16 cellular contexts compared by ENCODE assay signal in the genomic region with DNA sequence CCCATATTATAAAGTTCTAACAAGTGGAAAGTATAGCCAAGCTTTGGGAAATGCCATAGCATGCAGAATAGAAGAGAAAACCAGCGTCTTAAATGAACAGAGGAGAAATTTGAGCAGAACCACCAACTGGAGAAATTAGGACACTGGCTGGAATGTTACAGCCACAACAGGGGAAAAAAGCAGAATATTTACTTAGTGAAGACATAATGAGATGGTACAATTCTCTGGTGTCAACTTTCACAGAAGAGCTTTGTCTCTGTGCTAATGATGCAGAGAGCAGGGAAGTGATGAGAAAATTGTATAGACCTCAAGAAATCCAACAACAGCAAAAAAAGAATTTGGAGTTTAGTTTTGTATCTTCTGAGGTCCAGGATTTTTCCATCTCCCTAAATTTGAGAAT.
"Had no signal": no experiment of that assay in that cellular context is flagged by ENCODE, and none has a peak within 500 bp of the region (broad histone marks: within the 10 kb centered on the region; RNA-seq: fewer than 3 reads in every experiment).

No MANE protein-coding gene starts in this region.

- DNase-seq: activated CD4-positive, alpha-beta T cell treated with anti-CD3 and anti-CD28 coated beads for 48 hours; activated CD8-positive, alpha-beta memory T cell treated with anti-CD3 and anti-CD28 coated beads, Interleukin-2, amount 50 U/mL, for 48 hours; activated CD8-positive, alpha-beta T cell treated with anti-CD3 and anti-CD28 coated beads, Interleukin-2, amount 10 ng/mL, durations not matched to agents 7 days and 5 days; activated gamma-delta T cell; activated T-cell treated with anti-CD3 and anti-CD28 coated beads, Interleukin-2, amount 50 U/mL, for 72 hours; amygdala; body of pancreas; mammary epithelial cell; naive B cell; pancreas; stimulated activated CD4-positive, alpha-beta T cell treated with anti-CD3 and anti-CD28 coated beads, Interleukin-15, amount 100 ng/mL, for 24 hours; stimulated activated CD4-positive, alpha-beta T cell treated with anti-CD3 and anti-CD28 coated beads, Interleukin-4, amount 100 ng/mL, for 1 hour; stimulated activated naive B cell treated with anti-CD40 and anti-IgM and Interleukin-4, amounts not matched to agents 10 μg/mL and 1 μg/mL and 100 μg/mL, for 72 hours; thyroid gland had no signal

- ATAC-seq: activated CD8-positive, alpha-beta T cell treated with anti-CD3 and anti-CD28 coated beads, Interleukin-2, amount 10 ng/mL, durations not matched to agents 7 days and 5 days; activated T-cell treated with anti-CD3 and anti-CD28 coated beads, Interleukin-2, amount 50 U/mL, for 72 hours; body of pancreas; left lobe of liver; pancreas; stimulated activated naive B cell treated with anti-CD40 and anti-IgM and Interleukin-4, amounts not matched to agents 10 μg/mL and 1 μg/mL and 100 μg/mL, for 72 hours; WTC11 had no signal
